In genomic region chr14:96273629-96274028, GRCh38 we compare ENCODE assay signal across 19 cellular contexts. TPM values are rescaled to one million over a fixed set of nuclear protein-coding genes. Genes with fewer than 3 reads are reported as not detected.
"Had no signal": no experiment of that assay in that cellular context is flagged by ENCODE, and none has a peak within 500 bp of the region (broad histone marks: within the 10 kb centered on the region; RNA-seq: fewer than 3 reads in every experiment).

No MANE protein-coding gene starts in this region.

- H3K36me3 ChIP-seq: adrenal gland, ovary, sigmoid colon, transverse colon had no signal

- H3K27ac ChIP-seq: adrenal gland, ovary had no signal

- ATAC-seq: activated CD4-positive, alpha-beta T cell treated with anti-CD3 and anti-CD28 coated beads for 36 hours; activated naive CD4-positive, alpha-beta T cell treated with anti-CD3 and anti-CD28 coated beads, Interleukin-2, amount 50 U/mL, for 72 hours; esophagus mucosa; WTC11 had no signal

- DNase-seq: activated CD4-positive, alpha-beta T cell treated with anti-CD3 and anti-CD28 coated beads for 36 hours; activated CD4-positive, alpha-beta T cell treated with anti-CD3 and anti-CD28 coated beads, Interleukin-2, amount 50 U/mL, for 48 hours; activated gamma-delta T cell treated with Interleukin-2 at 50 U/mL for 16 hours; effector CD8-positive, alpha-beta T cell; hippocampal formation; naive B cell; ovary; sigmoid colon; stimulated activated naive CD4-positive, alpha-beta T cell; transverse colon had no signal

- H3K4me3 ChIP-seq: adrenal gland, lung, ovary, sigmoid colon, transverse colon had no signal

- H3K9me3 ChIP-seq: ovary had no signal

- H3K27me3 ChIP-seq: adrenal gland, ovary, sigmoid colon, transverse colon had no signal

RNA-seq across cellular contexts. Expression of gene BDKRB1, which starts 17.6 kb away (rescaled TPM):
- total RNA-seq: activated CD4-positive, alpha-beta T cell treated with anti-CD3 and anti-CD28 coated beads for 36 hours; activated naive CD4-positive, alpha-beta T cell treated with anti-CD3 and anti-CD28 coated beads, Interleukin-2, amount 50 U/mL, for 72 hours; activated T-helper 1 cell treated with anti-CD3 and anti-CD28 coated beads, Interleukin-12 subunit alpha, Interleukin-12 subunit beta, Interleukin-2, Interleukin-4 antibody, amounts not matched to agents 30 ng/mL and 10 ng/mL and 1 ng/mL, durations not matched to agents 14 hours and 24 hours and 36 hours; cerebellum; neural crest cell; pulmonary artery endothelial cell had no signal
